15 cellular contexts compared by ENCODE assay signal in genomic region chr7:47520408-47520807, GRCh38.
A peak's percentile ranks its signal among the peaks of the same experiment; 100 is the strongest.
DNase-seq lines count a peak whose midpoint lies in the region; ATAC-seq and TF ChIP-seq lines count a peak whose summit lies in the region.
"Had no signal": no experiment of that assay in that cellular context is flagged by ENCODE, and none has a peak within 500 bp of the region (broad histone marks: within the 10 kb centered on the region; RNA-seq: fewer than 3 reads in every experiment).

No MANE protein-coding gene starts in this region.

- H3K27ac ChIP-seq in GM23338 (ENCODE audit: low read depth), result peak overlapping the region; percentile 79; the same call in 1 of the 2 replicates
- H3K27ac ChIP-seq in left lung, result peak overlapping the region; percentile 45 to 66
- peak overlapping the region in 7 of 8 donors; percentile 5 to 42 (median 33) for H3K27ac ChIP-seq in spleen
- H3K27ac ChIP-seq: KMS-11 had no signal

- H3K4me2 ChIP-seq in GM23338, result no peak overlapping the region
- H3K4me2 ChIP-seq: KMS-11 had no signal

- peaks cover 5% of the 10 kb centered on the region for H3K9me2 ChIP-seq in GM23338 (ENCODE audit: insufficient read depth)

- no peak for TF ChIP-seq CTCF in GM23338 (conservative IDR thresholded peaks at IDR 0.05; ENCODE audit: low read depth in 2 of 2)
- no peak for TF ChIP-seq CTCF in cardiac fibroblast (IDR thresholded peaks at IDR 0.05; ENCODE audit: low read depth, low read length)
- no peak for TF ChIP-seq CTCF in left lung (IDR thresholded peaks at IDR 0.05)
- TF ChIP-seq CTCF in spleen (IDR thresholded peaks at IDR 0.05 in 8 of 11, conservative IDR thresholded peaks at IDR 0.05 in 3 of 11), result no peak

- no peaks in the 10 kb centered on the region for H3F3A ChIP-seq in GM23338 (replicated peaks; ENCODE audit: low read depth)

- no peak for TF ChIP-seq POLR2A in spleen (IDR thresholded peaks at IDR 0.05)

- H3K4me1 ChIP-seq in GM23338 (ENCODE audit: insufficient read depth), result peaks cover 10% of the 10 kb centered on the region; the same call in 1 of the 2 replicates
- peaks cover 0 to 24% of the 10 kb centered on the region in 2 donors for H3K4me1 ChIP-seq in left lung
- H3K4me1 ChIP-seq in spleen, result peaks cover 0 to 55% (median 15%) of the 10 kb centered on the region in 6 donors

- intact Hi-C loops in left lung (cut with DNase I), result no loop called here
- intact Hi-C loops in spleen (cut with DNase I; ENCODE audit: low total_unique reads), result no loop called here

- H3K27me3 Mint-ChIP-seq in GM23338 (ENCODE audit: insufficient read depth, low read depth, poor library complexity), result peaks cover 13% of the 10 kb centered on the region
- H3K27me3 Mint-ChIP-seq in activated T-cell treated with anti-CD3 and anti-CD28 coated beads, Interleukin-2, amount 50 U/mL, for 72 hours (ENCODE audit: low read depth), result no peaks in the 10 kb centered on the region

- H4K20me1 ChIP-seq in GM23338 (replicated peaks; ENCODE audit: insufficient read depth), result no peaks in the 10 kb centered on the region

- peaks cover 23% of the 10 kb centered on the region for H3K36me3 Mint-ChIP-seq in GM23338 (ENCODE audit: low read depth)
- H3K36me3 Mint-ChIP-seq in activated T-cell treated with anti-CD3 and anti-CD28 coated beads, Interleukin-2, amount 50 U/mL, for 72 hours (ENCODE audit: insufficient read depth in 2 of 2), result no peaks in the 10 kb centered on the region

- H3K4me1 Mint-ChIP-seq in GM23338, result peaks cover 28% of the 10 kb centered on the region
- H3K4me1 Mint-ChIP-seq in activated T-cell treated with anti-CD3 and anti-CD28 coated beads, Interleukin-2, amount 50 U/mL, for 72 hours (ENCODE audit: low read depth), result no peaks in the 10 kb centered on the region

- H3K9me3 Mint-ChIP-seq in GM23338, result no peaks in the 10 kb centered on the region; the same call in 1 of the 3 replicates
- H3K9me3 Mint-ChIP-seq in activated T-cell treated with anti-CD3 and anti-CD28 coated beads, Interleukin-2, amount 50 U/mL, for 72 hours, result no peaks in the 10 kb centered on the region

- H3K27ac Mint-ChIP-seq in GM23338, result peak overlapping the region; percentile 19; the same call in 1 of the 2 replicates
- no peak overlapping the region for H3K27ac Mint-ChIP-seq in activated T-cell treated with anti-CD3 and anti-CD28 coated beads, Interleukin-2, amount 50 U/mL, for 72 hours

- no peak for ATAC-seq in GM23338
- peak; percentile 69 for ATAC-seq in left lung
- ATAC-seq in GM18517 (IDR thresholded peaks at IDR 0.05; ENCODE audit: unreplicated experiment), result no peak
- ATAC-seq in activated T-cell treated with anti-CD3 and anti-CD28 coated beads, Interleukin-2, amount 50 U/mL, for 72 hours (replicated peaks in 1 of 2), result no peak

- H3K9me3 ChIP-seq in left lung (no peaks in the 10 kb centered on the region), spleen (no peaks in the 10 kb centered on the region)
- H3K9me3 ChIP-seq: thyroid gland had no signal

- 29 to 51% (median 33%) methylated on average over 7 to 8 of the region's 8 CpGs for WGBS in spleen, 5 donors

- no peak overlapping the region for H2AFZ ChIP-seq in GM23338

- DNase-seq in GM23338 (ENCODE audit: low spot score) (no peak), cardiac fibroblast (ENCODE audit: low read depth in 2 of 2) (peak; percentile 83 to 94), left lung (peak in 1 of 2 donors; percentile 72), spleen (peak; percentile 34), SIG-M5 (lab: John Stamatoyannopoulos, UW) (no peak), NCI-H748 treated with DMSO at 0.1 percent for 48 hours (lab: John Stamatoyannopoulos, UW) (no peak)
- no peak for DNase-seq in activated T-cell treated with anti-CD3 and anti-CD28 coated beads, Interleukin-2, amount 50 U/mL, for 72 hours
- DNase-seq: DND-41; effector CD8-positive, alpha-beta T cell; NCI-H69; stimulated activated CD4-positive, alpha-beta T cell treated with anti-CD3 and anti-CD28 coated beads, Interleukin-2, amount 100 ng/mL, for 24 hours; T-helper 2 cell had no signal

- H3K79me2 ChIP-seq in GM23338 (replicated peaks; ENCODE audit: insufficient read depth), result peaks cover 15% of the 10 kb centered on the region; the same call in 1 of the 2 replicates

- no peak overlapping the region for H3K4me3 ChIP-seq in GM23338
- no peak overlapping the region for H3K4me3 ChIP-seq in cardiac fibroblast (replicated peaks in 1 of 2; ENCODE audit: low read depth in 2 of 2, low read length in 2 of 2)
- no peak overlapping the region for H3K4me3 ChIP-seq in left lung
- H3K4me3 ChIP-seq in spleen, result no peak overlapping the region
- H3K4me3 ChIP-seq: thyroid gland had no signal

- H3K36me3 ChIP-seq in GM23338 (ENCODE audit: insufficient read depth) (peaks cover 4% of the 10 kb centered on the region; the same call in 1 of the 2 replicates), left lung (peaks cover 0 to 4% of the 10 kb centered on the region in 2 donors), spleen (peaks cover 0 to 85% (median 8%) of the 10 kb centered on the region in 6 donors)
- H3K36me3 ChIP-seq: thyroid gland had no signal

- H3K4me3 Mint-ChIP-seq in GM23338, result no peak overlapping the region
- no peak overlapping the region for H3K4me3 Mint-ChIP-seq in activated T-cell treated with anti-CD3 and anti-CD28 coated beads, Interleukin-2, amount 50 U/mL, for 72 hours

- no peaks in the 10 kb centered on the region for H3K27me3 ChIP-seq in GM23338 (ENCODE audit: insufficient read depth)
- no peaks in the 10 kb centered on the region for H3K27me3 ChIP-seq in left lung
- H3K27me3 ChIP-seq in spleen (replicated peaks in 1 of 7), result no peaks in the 10 kb centered on the region
- H3K27me3 ChIP-seq: thyroid gland had no signal

TF ChIP-seq in GM23338, 12 proteins besides CTCF, POLR2A, EP300 and RAD21 (continues in another document):
- TF ChIP-seq STAT1 (IDR thresholded peaks at IDR 0.05; ENCODE audit: unreplicated experiment) (no peak), EZH2phosphoT487 (IDR thresholded peaks at IDR 0.05; ENCODE audit: unreplicated experiment) (no peak), ETS1 (IDR thresholded peaks at IDR 0.05) (no peak), ZNF114 (CRISPR knock-in tag; IDR thresholded peaks at IDR 0.05) (no peak), REST (IDR thresholded peaks at IDR 0.05; ENCODE audit: unreplicated experiment) (no peak), NANOG (IDR thresholded peaks at IDR 0.05; ENCODE audit: borderline replicate concordance) (no peak), CREB1 (CRISPR knock-in tag; IDR thresholded peaks at IDR 0.05; ENCODE audit: low read depth) (no peak)

Comparison
In these comparisons a context has a peak if more than half of its experiments do, and no peak if none do; other contexts are left out.
1. DNase-seq: peak in cardiac fibroblast (2 of 2) and spleen (single experiment); none in GM23338 (single experiment), SIG-M5 (single experiment), NCI-H748 treated with DMSO at 0.1 percent for 48 hours (single experiment) and activated T-cell treated with anti-CD3 and anti-CD28 coated beads, Interleukin-2, amount 50 U/mL, for 72 hours (0 of 2).
2. Peak in every context shown above with its lines, with median percentiles within 50 percentile points of each other: H3K27ac ChIP-seq.